In the genomic region with DNA sequence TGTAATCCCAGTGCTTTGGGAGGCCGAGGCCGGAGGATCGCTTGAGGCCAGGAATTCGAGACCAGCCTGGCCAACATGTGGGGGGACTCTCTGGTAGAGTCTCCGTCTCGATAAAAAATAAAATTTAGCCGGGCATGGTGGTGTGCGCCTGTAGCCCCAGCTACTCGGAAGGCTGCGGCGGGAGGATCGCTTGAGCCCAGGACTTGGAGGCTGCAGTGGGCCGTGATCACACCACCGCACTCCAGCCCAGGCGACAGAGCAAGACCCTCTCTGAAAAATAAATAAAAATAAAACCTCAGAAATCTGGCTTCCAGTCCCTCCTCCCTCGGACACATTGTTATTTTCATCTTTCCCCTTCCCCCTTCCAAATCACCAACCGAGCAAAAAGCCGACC, we compare ENCODE assay signal across 5 cellular contexts. TPM values are rescaled to one million over a fixed set of nuclear protein-coding genes. Genes with fewer than 3 reads are reported as not detected.
DNase-seq lines count a peak whose midpoint lies in the region; ATAC-seq and TF ChIP-seq lines count a peak whose summit lies in the region.

No MANE protein-coding gene starts in this region.

- ATAC-seq in HG02840 (IDR thresholded peaks at IDR 0.05; ENCODE audit: low FRiP score, unreplicated experiment) (peak; percentile 2), right lobe of liver (peak; percentile 6 to 17 (median 12))

- TF ChIP-seq CTCF in right lobe of liver (IDR thresholded peaks at IDR 0.05), result no peak

- H3K36me3 Mint-ChIP-seq in activated CD4-positive, alpha-beta memory T cell treated with anti-CD3 and anti-CD28 coated beads, Interleukin-2, amount 10 ng/mL, durations not matched to agents 7 days and 5 days (ENCODE audit: low read depth), result peaks cover 36% of the 10 kb centered on the region

- CTCF ChIA-PET in activated CD4-positive, alpha-beta memory T cell treated with anti-CD3 and anti-CD28 coated beads, Interleukin-2, amount 10 ng/mL, durations not matched to agents 7 days and 5 days (lab: Charles Lee), result interaction anchor here (1.0 to 6.2 kb wide), 22 partner anchors 9 to 214 kb away, joined by 3 to 208 read pairs (median 8); a partner anchor contains a TSS

- peak overlapping the region; percentile 97 for H3K4me3 Mint-ChIP-seq in activated CD4-positive, alpha-beta memory T cell treated with anti-CD3 and anti-CD28 coated beads, Interleukin-2, amount 10 ng/mL, durations not matched to agents 7 days and 5 days

- TF ChIP-seq POLR2A in right lobe of liver (IDR thresholded peaks at IDR 0.05), result no peak

- peak overlapping the region; percentile 57 to 66 (median 61) for H3K4me3 ChIP-seq in right lobe of liver

- no peaks in the 10 kb centered on the region for H3K27me3 Mint-ChIP-seq in activated CD4-positive, alpha-beta memory T cell treated with anti-CD3 and anti-CD28 coated beads, Interleukin-2, amount 10 ng/mL, durations not matched to agents 7 days and 5 days

- no peaks in the 10 kb centered on the region for H3K27me3 ChIP-seq in right lobe of liver

- peaks cover 0 to 20% (median 3%) of the 10 kb centered on the region in 4 donors for H3K36me3 ChIP-seq in right lobe of liver

- intact Hi-C loops in right lobe of liver (cut with DNase I), result no loop called here

- H3K27ac ChIP-seq in right lobe of liver, result peak overlapping the region; percentile 70 to 96 (median 92)

- H3K9me3 Mint-ChIP-seq in activated CD4-positive, alpha-beta memory T cell treated with anti-CD3 and anti-CD28 coated beads, Interleukin-2, amount 10 ng/mL, durations not matched to agents 7 days and 5 days, result no peaks in the 10 kb centered on the region

- peak overlapping the region; percentile 92 for H3K27ac Mint-ChIP-seq in activated CD4-positive, alpha-beta memory T cell treated with anti-CD3 and anti-CD28 coated beads, Interleukin-2, amount 10 ng/mL, durations not matched to agents 7 days and 5 days

- H3K9me3 ChIP-seq in right lobe of liver, result no peaks in the 10 kb centered on the region

- no peak for DNase-seq in activated CD4-positive, alpha-beta memory T cell treated with anti-CD3 and anti-CD28 coated beads, Interleukin-2, amount 10 ng/mL, durations not matched to agents 7 days and 5 days
- DNase-seq in right lobe of liver (no peak), AG08396 (ENCODE audit: low spot score) (no peak), SK-N-DZ (ENCODE audit: low spot score) (no peak)

- peaks cover 0 to 31% (median 10%) of the 10 kb centered on the region in 4 donors for H3K4me1 ChIP-seq in right lobe of liver

- 0% methylated on average over 14 of the region's 18 CpGs for WGBS in right lobe of liver (ENCODE audit: insufficient coverage, low coverage, low lambda C conversion rate, missing lambda C conversion rate)

- peaks cover 45% of the 10 kb centered on the region for H3K4me1 Mint-ChIP-seq in activated CD4-positive, alpha-beta memory T cell treated with anti-CD3 and anti-CD28 coated beads, Interleukin-2, amount 10 ng/mL, durations not matched to agents 7 days and 5 days

- POLR2A ChIA-PET in activated CD4-positive, alpha-beta memory T cell treated with anti-CD3 and anti-CD28 coated beads, Interleukin-2, amount 10 ng/mL, durations not matched to agents 7 days and 5 days (lab: Charles Lee), result interaction anchor here (0.8 to 5.1 kb wide), 18 partner anchors 9 to 214 kb away, joined by 3 to 57 read pairs (median 8); a partner anchor contains a TSS

RNA-seq across cellular contexts. Expression of a gene that starts 0.3 kb away (rescaled TPM):
- 10 to 100 TPM; 15.3 to 16.5 TPM for total RNA-seq in activated CD4-positive, alpha-beta memory T cell treated with anti-CD3 and anti-CD28 coated beads, Interleukin-2, amount 10 ng/mL, durations not matched to agents 7 days and 5 days
- 10 to 100 TPM in 4 of 6 experiments, 1 to 10 TPM in 2; 9.1 to 18.6 (median 11.0) TPM for total RNA-seq in right lobe of liver
- 38.8 and 45.2 TPM in 2 replicates for polyA plus RNA-seq in SK-N-DZ (2014; cell fraction: cytosol; rRNA removed)
- polyA plus RNA-seq in SK-N-DZ (2014; cell fraction: nucleus; rRNA removed), result 16.0 and 30.0 TPM in 2 replicates

RNA-seq across cellular contexts. Expression of a gene that starts 0.8 kb away (rescaled TPM):
- 10 to 100 TPM; 13.2 to 13.5 TPM for total RNA-seq in activated CD4-positive, alpha-beta memory T cell treated with anti-CD3 and anti-CD28 coated beads, Interleukin-2, amount 10 ng/mL, durations not matched to agents 7 days and 5 days
- 10 to 100 TPM in 4 of 6 experiments, 1 to 10 TPM in 2; 7.7 to 15.8 (median 10.3) TPM for total RNA-seq in right lobe of liver
- 18.7 and 19.9 TPM in 2 replicates for polyA plus RNA-seq in SK-N-DZ (2014; cell fraction: cytosol; rRNA removed)
- 5.5 and 12.1 TPM in 2 replicates for polyA plus RNA-seq in SK-N-DZ (2014; cell fraction: nucleus; rRNA removed)

RNA-seq across cellular contexts. Expression of a gene that starts 16.3 kb away (rescaled TPM):
- under 1 TPM; 0.28 to 0.45 TPM for total RNA-seq in activated CD4-positive, alpha-beta memory T cell treated with anti-CD3 and anti-CD28 coated beads, Interleukin-2, amount 10 ng/mL, durations not matched to agents 7 days and 5 days
- under 1 TPM in 5 of 6 experiments, not detected in 1; 0.09 to 0.37 (median 0.18) TPM for total RNA-seq in right lobe of liver
- 0.36 TPM in 1 of 2 replicates, not detected in the other for polyA plus RNA-seq in SK-N-DZ (2014; cell fraction: cytosol; rRNA removed)
- 0.67 and 1.2 TPM in 2 replicates for polyA plus RNA-seq in SK-N-DZ (2014; cell fraction: nucleus; rRNA removed)

RNA-seq across cellular contexts. Expression of a gene that starts 20.0 kb away (rescaled TPM):
- 1 to 10 TPM; 3.7 to 4.4 TPM for total RNA-seq in activated CD4-positive, alpha-beta memory T cell treated with anti-CD3 and anti-CD28 coated beads, Interleukin-2, amount 10 ng/mL, durations not matched to agents 7 days and 5 days
- 1 to 10 TPM in 1 of 6 experiments, under 1 TPM in 4, not detected in 1; 0.58 to 1.5 (median 0.81) TPM for total RNA-seq in right lobe of liver
- polyA plus RNA-seq in SK-N-DZ (2014; cell fraction: cytosol; rRNA removed), result 1.5 and 6.9 TPM in 2 replicates
- 3.0 and 4.9 TPM in 2 replicates for polyA plus RNA-seq in SK-N-DZ (2014; cell fraction: nucleus; rRNA removed)

RNA-seq across cellular contexts. Expression of a gene that starts 20.3 kb away (rescaled TPM):
- 10 to 100 TPM; 42.5 to 46.1 TPM for total RNA-seq in activated CD4-positive, alpha-beta memory T cell treated with anti-CD3 and anti-CD28 coated beads, Interleukin-2, amount 10 ng/mL, durations not matched to agents 7 days and 5 days
- total RNA-seq in right lobe of liver, result 1 to 10 TPM; 5.5 to 8.4 (median 7.5) TPM
- polyA plus RNA-seq in SK-N-DZ (2014; cell fraction: cytosol; rRNA removed), result 80.9 and 94.0 TPM in 2 replicates
- polyA plus RNA-seq in SK-N-DZ (2014; cell fraction: nucleus; rRNA removed), result 33.0 and 42.7 TPM in 2 replicates
